In genomic region chr11:65662247-65662801, GRCh38 we compare ENCODE assay signal across 1 cellular context.
TF ChIP-seq lines count a peak whose summit lies in the region.

No MANE protein-coding gene starts in this region.

TF ChIP-seq in H1, 55 proteins besides CTCF, POLR2A, EP300 and RAD21:
- TF ChIP-seq CHD1 (IDR thresholded peaks at IDR 0.05; ENCODE audit: low read depth, low read length): no peak
- TF ChIP-seq RNF2 (IDR thresholded peaks at IDR 0.05; ENCODE audit: borderline replicate concordance, low read depth, low read length, missing control alignments, poor library complexity, severe bottlenecking): no peak
- no peak for TF ChIP-seq GTF2F1 (IDR thresholded peaks at IDR 0.05; ENCODE audit: borderline replicate concordance, low read depth, low read length)
- peak; percentile 33 for TF ChIP-seq SAP30 (IDR thresholded peaks at IDR 0.05; ENCODE audit: insufficient read depth, insufficient replicate concordance, low read length)
- no peak for TF ChIP-seq KDM1A (IDR thresholded peaks at IDR 0.05; ENCODE audit: borderline replicate concordance, low read length)
- no peak for TF ChIP-seq EZH2 (IDR thresholded peaks at IDR 0.05; ENCODE audit: low read depth, low read length, severe bottlenecking)
- TF ChIP-seq TBP (IDR thresholded peaks at IDR 0.05; ENCODE audit: low read depth, low read length): no peak
- no peak for TF ChIP-seq E2F6 (IDR thresholded peaks at IDR 0.05)
